9 cellular contexts compared by ENCODE assay signal in the genomic region with DNA sequence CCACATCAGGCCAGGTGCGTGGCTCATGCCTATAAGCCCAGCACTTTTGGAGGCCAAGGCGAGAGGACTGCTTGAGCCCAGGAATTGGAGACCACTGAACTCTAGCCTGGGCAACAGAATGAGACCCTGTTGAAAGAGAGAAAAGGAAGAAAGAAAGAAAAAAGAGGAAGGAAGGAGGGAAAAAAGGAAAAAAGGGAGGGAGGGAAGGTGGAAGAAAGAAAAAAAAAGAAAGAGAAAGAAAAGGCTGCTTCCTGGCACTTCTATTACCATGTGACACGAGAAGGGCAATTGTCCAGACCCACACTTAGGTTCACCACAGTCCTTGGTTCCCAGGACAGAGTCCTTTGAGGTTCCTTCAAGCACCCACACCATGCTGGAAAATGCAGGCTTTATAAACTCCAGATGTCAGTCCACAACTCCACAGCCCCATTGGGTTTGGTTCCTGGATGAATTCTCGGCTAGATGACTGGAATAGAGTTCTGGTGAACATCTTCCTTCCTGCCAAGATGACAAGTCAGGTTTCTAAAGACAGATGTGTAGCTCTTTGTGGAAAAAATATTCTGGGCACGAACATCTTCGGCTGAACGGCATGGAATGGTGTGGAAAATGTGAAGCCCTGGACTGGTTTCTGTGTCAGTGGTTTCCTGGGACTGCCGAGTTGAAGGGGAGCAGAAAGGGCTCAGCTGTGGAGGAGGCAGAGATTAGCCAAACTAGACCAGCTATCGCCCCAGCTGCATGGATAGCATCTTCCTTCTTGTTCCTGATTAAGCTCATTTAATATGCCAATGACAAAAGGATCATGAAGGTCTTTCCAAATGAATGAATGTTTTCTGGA. TPM values are rescaled to one million over a fixed set of nuclear protein-coding genes. Genes with fewer than 3 reads are reported as not detected.
DNase-seq lines count a peak whose midpoint lies in the region; ATAC-seq and TF ChIP-seq lines count a peak whose summit lies in the region.
"Had no signal": no experiment of that assay in that cellular context is flagged by ENCODE, and none has a peak within 500 bp of the region (broad histone marks: within the 10 kb centered on the region; RNA-seq: fewer than 3 reads in every experiment).

No MANE protein-coding gene starts in this region.

- 31% methylated on average over 9 of the region's 9 CpGs for WGBS in SK-N-SH (ENCODE audit: low lambda C conversion rate)

- H3F3A ChIP-seq in SK-N-SH (replicated peaks; ENCODE audit: insufficient read depth), result peaks cover 40% of the 10 kb centered on the region

- peak overlapping the region; percentile 67 to 92 for H3K27ac ChIP-seq in SK-N-SH (ENCODE audit: low read depth in 2 of 2, low read length in 1 of 2)

- peaks cover 47% of the 10 kb centered on the region for H3K79me2 ChIP-seq in SK-N-SH (ENCODE audit: insufficient read depth)

- TF ChIP-seq EP300 in SK-N-SH (IDR thresholded peaks at IDR 0.05; ENCODE audit: borderline replicate concordance in 1 of 2, low read depth in 1 of 2, low read length in 1 of 2), result peak; percentile 56 to 85; a peak in 2 of 4 replicates

- peak overlapping the region; percentile 30 for H3K4me2 ChIP-seq in SK-N-SH

- peak overlapping the region; percentile 16; the same call in 1 of the 2 replicates for H3K9ac ChIP-seq in SK-N-SH

- peaks cover 6 to 15% of the 10 kb centered on the region in 2 experiments; a peak in 3 of 4 replicates for H3K4me1 ChIP-seq in SK-N-SH (ENCODE audit: control insufficient read depth in 1 of 2, insufficient read depth in 2 of 2, low read depth in 1 of 2, low read length in 1 of 2)

- intact Hi-C loops in Right ventricle myocardium inferior (cut with DNase I), result loop anchor here (1.0 kb wide), 1 partner anchor 127 kb away; no protein-coding TSS in a partner anchor
- intact Hi-C loops in cardiac septum (cut with DNase I), result loop anchor here (1.0 kb wide), 1 partner anchor 127 kb away; no protein-coding TSS in a partner anchor
- intact Hi-C loops in left ventricle myocardium superior (cut with micrococcal nuclease), result loop anchor here (2.0 kb wide), 1 partner anchor 128 kb away; no protein-coding TSS in a partner anchor

- TF ChIP-seq RAD21 in SK-N-SH (IDR thresholded peaks at IDR 0.05; ENCODE audit: low read length), result no peak

- H4K20me1 ChIP-seq in SK-N-SH (ENCODE audit: insufficient read depth), result no peaks in the 10 kb centered on the region

- H2AFZ ChIP-seq in SK-N-SH (ENCODE audit: low read depth), result no peak overlapping the region

- TF ChIP-seq CTCF in SK-N-SH (IDR thresholded peaks at IDR 0.05), result no peak

- no peaks in the 10 kb centered on the region for H3K9me2 ChIP-seq in SK-N-SH

- DNase-seq in Right ventricle myocardium inferior (ENCODE audit: missing footprints) (no peak), cardiac septum (ENCODE audit: low spot score) (no peak), SK-N-SH (no peak), left ventricle myocardium superior (no peak), T1000 (lab: John Stamatoyannopoulos, UW) (no peak)

- H3K9me3 ChIP-seq in SK-N-SH, result no peaks in the 10 kb centered on the region
- H3K9me3 ChIP-seq: BE2C had no signal

- peaks cover 65 to 71% of the 10 kb centered on the region in 2 experiments for H3K36me3 ChIP-seq in SK-N-SH (replicated peaks in 1 of 2; ENCODE audit: control insufficient read depth in 1 of 2, insufficient read depth in 2 of 2, low read length in 1 of 2)
- H3K36me3 ChIP-seq: BE2C had no signal

- POLR2A ChIA-PET in SK-N-SH (lab: Yijun Ruan, JAX), result no interaction called here

- H3K27me3 ChIP-seq in SK-N-SH (ENCODE audit: insufficient read depth), result no peaks in the 10 kb centered on the region
- H3K27me3 ChIP-seq: BE2C had no signal

- ATAC-seq in Right ventricle myocardium inferior (peak; percentile 73), left ventricle myocardium superior (peak; percentile 76), GM19467 (IDR thresholded peaks at IDR 0.05; ENCODE audit: unreplicated experiment) (no peak), HG02588 (IDR thresholded peaks at IDR 0.05; ENCODE audit: unreplicated experiment) (no peak), GM18519 (IDR thresholded peaks at IDR 0.05; ENCODE audit: low FRiP score, unreplicated experiment) (no peak)

- CTCF ChIA-PET in SK-N-SH (lab: Yijun Ruan, JAX), result interaction anchor here (0.6 to 3.5 kb wide), 45 partner anchors 9 to 1560 kb away, joined by 3 to 62 read pairs (median 6); a partner anchor contains a TSS

- H3K4me3 ChIP-seq in SK-N-SH (ENCODE audit: low read depth in 2 of 2, low read length in 1 of 2), result no peak overlapping the region

TF ChIP-seq in SK-N-SH, 30 proteins besides CTCF, POLR2A, EP300 and RAD21 (continues in another document):
- TF ChIP-seq GABPA (IDR thresholded peaks at IDR 0.05; ENCODE audit: low read depth), result peak; percentile 16; the same call in 1 of the 2 replicates
- TF ChIP-seq, protein P1, sequence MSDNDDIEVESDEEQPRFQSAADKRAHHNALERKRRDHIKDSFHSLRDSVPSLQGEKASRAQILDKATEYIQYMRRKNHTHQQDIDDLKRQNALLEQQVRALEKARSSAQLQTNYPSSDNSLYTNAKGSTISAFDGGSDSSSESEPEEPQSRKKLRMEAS (IDR thresholded peaks at IDR 0.05; ENCODE audit: low read depth), result peak; percentile 56
- no peak for TF ChIP-seq GATA2 (CRISPR knock-in tag; IDR thresholded peaks at IDR 0.05)
- no peak for TF ChIP-seq SMC3 (IDR thresholded peaks at IDR 0.05; ENCODE audit: low read depth, low read length)
- TF ChIP-seq, protein P2, sequence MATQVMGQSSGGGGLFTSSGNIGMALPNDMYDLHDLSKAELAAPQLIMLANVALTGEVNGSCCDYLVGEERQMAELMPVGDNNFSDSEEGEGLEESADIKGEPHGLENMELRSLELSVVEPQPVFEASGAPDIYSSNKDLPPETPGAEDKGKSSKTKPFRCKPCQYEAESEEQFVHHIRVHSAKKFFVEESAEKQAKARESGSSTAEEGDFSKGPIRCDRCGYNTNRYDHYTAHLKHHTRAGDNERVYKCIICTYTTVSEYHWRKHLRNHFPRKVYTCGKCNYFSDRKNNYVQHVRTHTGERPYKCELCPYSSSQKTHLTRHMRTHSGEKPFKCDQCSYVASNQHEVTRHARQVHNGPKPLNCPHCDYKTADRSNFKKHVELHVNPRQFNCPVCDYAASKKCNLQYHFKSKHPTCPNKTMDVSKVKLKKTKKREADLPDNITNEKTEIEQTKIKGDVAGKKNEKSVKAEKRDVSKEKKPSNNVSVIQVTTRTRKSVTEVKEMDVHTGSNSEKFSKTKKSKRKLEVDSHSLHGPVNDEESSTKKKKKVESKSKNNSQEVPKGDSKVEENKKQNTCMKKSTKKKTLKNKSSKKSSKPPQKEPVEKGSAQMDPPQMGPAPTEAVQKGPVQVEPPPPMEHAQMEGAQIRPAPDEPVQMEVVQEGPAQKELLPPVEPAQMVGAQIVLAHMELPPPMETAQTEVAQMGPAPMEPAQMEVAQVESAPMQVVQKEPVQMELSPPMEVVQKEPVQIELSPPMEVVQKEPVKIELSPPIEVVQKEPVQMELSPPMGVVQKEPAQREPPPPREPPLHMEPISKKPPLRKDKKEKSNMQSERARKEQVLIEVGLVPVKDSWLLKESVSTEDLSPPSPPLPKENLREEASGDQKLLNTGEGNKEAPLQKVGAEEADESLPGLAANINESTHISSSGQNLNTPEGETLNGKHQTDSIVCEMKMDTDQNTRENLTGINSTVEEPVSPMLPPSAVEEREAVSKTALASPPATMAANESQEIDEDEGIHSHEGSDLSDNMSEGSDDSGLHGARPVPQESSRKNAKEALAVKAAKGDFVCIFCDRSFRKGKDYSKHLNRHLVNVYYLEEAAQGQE (IDR thresholded peaks at IDR 0.05; ENCODE audit: low read depth, low read length), result no peak
- 0 out of 2 replicates have a peak, but pooled peaks have one; percentile 19 for TF ChIP-seq SIN3A (IDR thresholded peaks at IDR 0.05; ENCODE audit: borderline replicate concordance, low read depth, low read length)
- no peak for TF ChIP-seq YY1 (IDR thresholded peaks at IDR 0.05; ENCODE audit: low read depth)
- TF ChIP-seq, protein P3, sequence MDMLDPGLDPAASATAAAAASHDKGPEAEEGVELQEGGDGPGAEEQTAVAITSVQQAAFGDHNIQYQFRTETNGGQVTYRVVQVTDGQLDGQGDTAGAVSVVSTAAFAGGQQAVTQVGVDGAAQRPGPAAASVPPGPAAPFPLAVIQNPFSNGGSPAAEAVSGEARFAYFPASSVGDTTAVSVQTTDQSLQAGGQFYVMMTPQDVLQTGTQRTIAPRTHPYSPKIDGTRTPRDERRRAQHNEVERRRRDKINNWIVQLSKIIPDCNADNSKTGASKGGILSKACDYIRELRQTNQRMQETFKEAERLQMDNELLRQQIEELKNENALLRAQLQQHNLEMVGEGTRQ (IDR thresholded peaks at IDR 0.05; ENCODE audit: borderline replicate concordance, low read depth, low read length), result no peak
- no peak for TF ChIP-seq TAF1 (IDR thresholded peaks at IDR 0.05; ENCODE audit: borderline replicate concordance, low read depth, low read length)
- 0 out of 2 replicates have a peak, but pooled peaks have one; percentile 21 for TF ChIP-seq JUND (IDR thresholded peaks at IDR 0.05)
- no peak for TF ChIP-seq EZH2phosphoT487 (IDR thresholded peaks at IDR 0.05; ENCODE audit: borderline replicate concordance, low read depth)
- TF ChIP-seq, protein P4, sequence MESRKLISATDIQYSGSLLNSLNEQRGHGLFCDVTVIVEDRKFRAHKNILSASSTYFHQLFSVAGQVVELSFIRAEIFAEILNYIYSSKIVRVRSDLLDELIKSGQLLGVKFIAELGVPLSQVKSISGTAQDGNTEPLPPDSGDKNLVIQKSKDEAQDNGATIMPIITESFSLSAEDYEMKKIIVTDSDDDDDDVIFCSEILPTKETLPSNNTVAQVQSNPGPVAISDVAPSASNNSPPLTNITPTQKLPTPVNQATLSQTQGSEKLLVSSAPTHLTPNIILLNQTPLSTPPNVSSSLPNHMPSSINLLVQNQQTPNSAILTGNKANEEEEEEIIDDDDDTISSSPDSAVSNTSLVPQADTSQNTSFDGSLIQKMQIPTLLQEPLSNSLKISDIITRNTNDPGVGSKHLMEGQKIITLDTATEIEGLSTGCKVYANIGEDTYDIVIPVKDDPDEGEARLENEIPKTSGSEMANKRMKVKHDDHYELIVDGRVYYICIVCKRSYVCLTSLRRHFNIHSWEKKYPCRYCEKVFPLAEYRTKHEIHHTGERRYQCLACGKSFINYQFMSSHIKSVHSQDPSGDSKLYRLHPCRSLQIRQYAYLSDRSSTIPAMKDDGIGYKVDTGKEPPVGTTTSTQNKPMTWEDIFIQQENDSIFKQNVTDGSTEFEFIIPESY (IDR thresholded peaks at IDR 0.05; ENCODE audit: borderline replicate concordance, low read depth), result no peak

RNA-seq across cellular contexts. Expression of a gene that starts 32.5 kb away (rescaled TPM):
- total RNA-seq in Right ventricle myocardium inferior (5.6 TPM), cardiac septum (5.9 TPM), left ventricle myocardium superior (6.0 TPM)
- polyA plus RNA-seq in SK-N-SH (2012; rRNA removed), result 443 and 528 TPM in 2 replicates
- polyA plus RNA-seq in SK-N-SH (2012; cell fraction: cytosol; rRNA removed), result 569 and 615 TPM in 2 replicates
- 256 and 330 TPM in 2 replicates for polyA plus RNA-seq in SK-N-SH (2012; cell fraction: nucleus; rRNA removed)

Comparison
In these comparisons a context has a peak if more than half of its experiments do, and no peak if none do; other contexts are left out.
1. ATAC-seq: peak in Right ventricle myocardium inferior (single experiment) and left ventricle myocardium superior (single experiment); none in GM19467 (single experiment), HG02588 (single experiment) and GM18519 (single experiment).